Comparison of ENCODE assay signal across 8 cellular contexts in the genomic region with DNA sequence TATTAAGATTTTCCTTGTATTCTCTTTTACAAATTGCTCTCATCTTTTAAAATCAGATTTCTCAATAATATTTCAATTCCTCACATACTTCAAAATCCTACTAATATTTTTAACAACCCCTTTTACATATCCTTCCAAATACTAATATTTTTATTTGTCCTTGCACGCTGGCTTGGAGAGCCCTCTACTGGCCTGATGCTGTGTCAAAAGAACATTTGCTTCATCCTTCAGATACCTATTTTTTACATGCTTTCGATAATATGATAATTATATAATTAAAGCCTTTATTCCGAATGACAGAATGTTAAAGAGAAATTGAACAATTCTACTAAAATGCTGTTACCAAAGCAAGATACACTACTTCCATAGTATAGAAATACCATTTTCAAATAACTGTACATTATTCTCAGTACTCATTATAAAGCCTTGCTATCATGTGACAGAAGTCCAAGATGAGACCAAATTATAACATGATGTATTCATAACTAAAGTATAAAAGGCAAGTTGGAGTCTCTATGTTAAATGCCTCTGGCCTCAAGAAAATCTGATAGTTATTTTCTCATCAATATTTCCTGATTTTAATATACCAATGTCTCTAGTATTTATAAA.
A peak's percentile ranks its signal among the peaks of the same experiment; 100 is the strongest.
DNase-seq lines count a peak whose midpoint lies in the region; ATAC-seq, FAIRE-seq and TF ChIP-seq lines count a peak whose summit lies in the region.

No MANE protein-coding gene starts in this region.

- H3K79me2 ChIP-seq in DND-41 (ENCODE audit: insufficient read depth, low read length) = peaks cover 14% of the 10 kb centered on the region

- H3K4me1 ChIP-seq in DND-41 (ENCODE audit: insufficient read depth, low read length) = no peaks in the 10 kb centered on the region

- no peak overlapping the region for H2AFZ ChIP-seq in DND-41 (ENCODE audit: low read depth, low read length)

- TF ChIP-seq POLR2A in H54 (IDR thresholded peaks at IDR 0.05; ENCODE audit: low read depth, low read length) = no peak

- FAIRE-seq in TTC549 (lab: Jason Lieb, UNC) = peak; percentile 73
- FAIRE-seq in H54 (lab: Jason Lieb, UNC) = no peak

- peaks cover 27% of the 10 kb centered on the region for H3K36me3 ChIP-seq in DND-41 (ENCODE audit: insufficient read depth, low read length)

- DNase-seq in DND-41 (peak; percentile 15), KBM-7 (peak; percentile 5), inferior parietal cortex (ENCODE audit: extremely low spot score) (peak; percentile 64), UCSD-AML1 (lab: John Stamatoyannopoulos, UW; ENCODE audit: unreplicated experiment) (no peak), H54 (ENCODE audit: insufficient read length, low spot score) (no peak)
- no peak for DNase-seq in stimulated activated naive CD8-positive, alpha-beta T cell treated with anti-CD3 and anti-CD28 coated beads, Interleukin-15, Interleukin-2, amounts not matched to agents 100 U/mL and 50 U/mL, for 24 hours

- no peak for ATAC-seq in DND-41 (ENCODE audit: insufficient read depth, low read depth)
- no peak for ATAC-seq in stimulated activated naive CD8-positive, alpha-beta T cell treated with anti-CD3 and anti-CD28 coated beads, Interleukin-15, Interleukin-2, amounts not matched to agents 100 U/mL and 50 U/mL, for 24 hours
- no peak for ATAC-seq in HG02970 (IDR thresholded peaks at IDR 0.05; ENCODE audit: low FRiP score, unreplicated experiment)

- no peaks in the 10 kb centered on the region for H3K27me3 ChIP-seq in DND-41 (ENCODE audit: insufficient read depth, low read length, poor library complexity)

- H3K9me3 ChIP-seq in DND-41 (ENCODE audit: insufficient read depth, low read length, severe bottlenecking) = no peaks in the 10 kb centered on the region

- H4K20me1 ChIP-seq in DND-41 (ENCODE audit: insufficient read depth, low read length) = no peaks in the 10 kb centered on the region

- no peak overlapping the region for H3K4me3 ChIP-seq in DND-41 (ENCODE audit: low read depth in 1 of 2, low read length in 2 of 2)

- no peak overlapping the region for H3K27ac ChIP-seq in DND-41 (ENCODE audit: low read length)

- peak; percentile 44 for TF ChIP-seq CTCF in DND-41 (IDR thresholded peaks at IDR 0.05; ENCODE audit: borderline replicate concordance, extremely low read depth, low read length, poor library complexity, severe bottlenecking)

- H3K4me2 ChIP-seq in DND-41 (ENCODE audit: insufficient read depth, low read length) = no peak overlapping the region

- H3K9ac ChIP-seq in DND-41 (ENCODE audit: low read depth, low read length) = no peak overlapping the region

- in situ Hi-C loops in KBM-7 (cut with MboI; ENCODE audit: low pct_unique_long_range_greater_than_20kb, low sequenced_read_pairs) = no loop called here

Comparison
In these comparisons a context has a peak if more than half of its experiments do, and no peak if none do; other contexts are left out.
1. DNase-seq: peak in DND-41 (single experiment), KBM-7 (single experiment) and inferior parietal cortex (single experiment); none in stimulated activated naive CD8-positive, alpha-beta T cell treated with anti-CD3 and anti-CD28 coated beads, Interleukin-15, Interleukin-2, amounts not matched to agents 100 U/mL and 50 U/mL, for 24 hours (single experiment), UCSD-AML1 (single experiment) and H54 (single experiment).